ENCODE assay signal across 33 cellular contexts in genomic region chr5:143476601-143477211, GRCh38.
"Had no signal": no experiment of that assay in that cellular context is flagged by ENCODE, and none has a peak within 500 bp of the region (broad histone marks: within the 10 kb centered on the region; RNA-seq: fewer than 3 reads in every experiment).

No MANE protein-coding gene starts in this region.

- H3K4me2 ChIP-seq: PC-9 had no signal

- FAIRE-seq: colon, RCC 7860 had no signal

- H3K27ac ChIP-seq: PC-9, RWPE1, VCaP had no signal

- DNase-seq: activated B cell treated with CpG ODN at 0.5 μM for 24 hours; activated CD4-positive, alpha-beta memory T cell treated with anti-CD3 and anti-CD28 coated beads for 36 hours; activated CD4-positive, alpha-beta T cell treated with anti-CD3 and anti-CD28 coated beads for 4 hours; activated CD4-positive, alpha-beta T cell treated with anti-CD3 and anti-CD28 coated beads, Interleukin-2, amount 50 U/mL, for 1 hour; activated CD4-positive, CD25-positive, alpha-beta regulatory T cell treated with anti-CD3 and anti-CD28 coated beads, Interleukin-2, amount 50 U/mL, for 72 hours; activated CD8-positive, alpha-beta memory T cell treated with anti-CD3 and anti-CD28 coated beads, Interleukin-2, amount 50 U/mL, for 48 hours; activated effector memory CD4-positive, alpha-beta T cell treated with Interleukin-2 at 50 U/mL for 16 hours; activated naive CD4-positive, alpha-beta T cell treated with anti-CD3 and anti-CD28 coated beads, Interleukin-2, amount 10 ng/mL, durations not matched to agents 7 days and 5 days; activated naive CD8-positive, alpha-beta T cell treated with anti-CD3 and anti-CD28 coated beads, Interleukin-2, amount 50 U/mL, for 24 hours; activated T-cell treated with anti-CD3 and anti-CD28 coated beads, Interleukin-2, amount 50 U/mL, for 48 hours; anterior cingulate cortex; central memory CD4-positive, alpha-beta T cell; Kasumi-1; MG63; MV-4-11; NCI-H1092; NCI-H146; NCI-H187; NCI-H2029 treated with DMSO at 0.1 percent for 48 hours; NCI-H2107; NCI-H226; NCI-H446 treated with DMSO at 0.1 percent for 48 hours; NCI-H524; PC-9; SIG-M5; SW 1271; T-helper 1 cell; T-helper 2 cell; T-helper 9 cell had no signal

- H2AFZ ChIP-seq: PC-9 had no signal

- H3K4me3 ChIP-seq: MG63, PC-9 had no signal

- H3K36me3 ChIP-seq: MG63 had no signal

- H3K9me3 ChIP-seq: MG63 had no signal

- H3K27me3 ChIP-seq: MG63 had no signal
